ENCODE assay signal across 1 cellular context in genomic region chr11:14244926-14245325, GRCh38.
TF ChIP-seq lines count a peak whose summit lies in the region.

No MANE protein-coding gene starts in this region.

TF ChIP-seq in H1, 55 proteins besides CTCF, POLR2A, EP300 and RAD21:
- TF ChIP-seq CTBP2 (IDR thresholded peaks at IDR 0.05; ENCODE audit: borderline replicate concordance, insufficient read depth, insufficient read length, low read length) (no peak), GABPA (IDR thresholded peaks at IDR 0.05; ENCODE audit: borderline replicate concordance, insufficient read depth, low read length) (no peak), USF2 (IDR thresholded peaks at IDR 0.05; ENCODE audit: low read length) (no peak), SUZ12 (IDR thresholded peaks at IDR 0.05; ENCODE audit: low read length) (no peak), SIRT6 (IDR thresholded peaks at IDR 0.05; ENCODE audit: low read length) (no peak), EZH2 (IDR thresholded peaks at IDR 0.05; ENCODE audit: low read depth, low read length, severe bottlenecking) (no peak), TEAD4 (IDR thresholded peaks at IDR 0.05; ENCODE audit: low read depth, low read length) (peak; percentile 71), HDAC2 (IDR thresholded peaks at IDR 0.05; ENCODE audit: borderline replicate concordance in 1 of 2, low read depth in 2 of 2, low read length in 2 of 2) (0 out of 4 replicates have a peak, but pooled peaks of 1 of the 2 experiments have one; percentile 20), FOSL1 (IDR thresholded peaks at IDR 0.05; ENCODE audit: insufficient read depth, low read depth, low read length) (no peak), CBX5 (IDR thresholded peaks at IDR 0.05; ENCODE audit: low read depth, low read length) (no peak), RNF2 (IDR thresholded peaks at IDR 0.05; ENCODE audit: borderline replicate concordance, low read depth, low read length, missing control alignments, poor library complexity, severe bottlenecking) (no peak), KDM5A (IDR thresholded peaks at IDR 0.05; ENCODE audit: low read length) (no peak), HDAC6 (IDR thresholded peaks at IDR 0.05; ENCODE audit: low read depth, low read length) (no peak)
